In the genomic region with DNA sequence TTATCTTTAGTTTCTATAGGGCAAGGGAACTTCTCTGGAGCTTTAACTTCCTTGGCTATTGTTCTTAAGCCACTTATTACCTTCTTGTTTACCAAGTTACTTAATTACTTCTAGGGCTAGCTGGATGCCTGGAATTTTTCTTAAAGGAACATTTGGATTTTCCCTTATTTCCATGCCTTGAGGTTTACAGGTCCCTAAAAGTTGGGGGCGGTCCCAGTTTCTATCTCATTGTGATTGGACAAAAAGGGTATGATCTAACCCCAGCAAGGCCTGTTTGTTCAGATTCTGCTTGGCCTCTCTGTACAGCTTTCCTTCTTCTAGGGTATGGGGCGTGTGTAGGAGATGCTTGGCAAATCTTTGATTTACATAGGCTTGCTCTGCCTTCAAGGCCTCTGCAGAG, we compare ENCODE assay signal across 25 cellular contexts. TPM values are rescaled to one million over a fixed set of nuclear protein-coding genes. Genes with fewer than 3 reads are reported as not detected.
DNase-seq lines count a peak whose midpoint lies in the region; ATAC-seq, FAIRE-seq and TF ChIP-seq lines count a peak whose summit lies in the region.
"Had no signal": no experiment of that assay in that cellular context is flagged by ENCODE, and none has a peak within 500 bp of the region (broad histone marks: within the 10 kb centered on the region; RNA-seq: fewer than 3 reads in every experiment).

No MANE protein-coding gene starts in this region.

- H3K18ac ChIP-seq in H9 (ENCODE audit: insufficient read length, low read depth, low read length): no peak overlapping the region

- no peak overlapping the region for H3K9ac ChIP-seq in H9 (ENCODE audit: extremely low read depth, insufficient read length, low read length)
- no peak overlapping the region for H3K9ac ChIP-seq in endothelial cell of umbilical vein (replicated peaks; ENCODE audit: extremely low read depth, insufficient read depth, low read length)

- POLR2A ChIA-PET in endothelial cell of umbilical vein (lab: Charles Lee): no interaction called here

- H4K91ac ChIP-seq in H9 (ENCODE audit: insufficient read length, low read depth, low read length): no peak overlapping the region

- H3K9me3 ChIP-seq in H9 (ENCODE audit: control insufficient read depth, low read depth, low read length) (no peaks in the 10 kb centered on the region), endothelial cell of umbilical vein (replicated peaks; ENCODE audit: control insufficient read depth, insufficient read depth, low read length) (no peaks in the 10 kb centered on the region)
- H3K9me3 ChIP-seq: adrenal gland, body of pancreas, HAP-1, ovary had no signal

- no peak overlapping the region for H3K23ac ChIP-seq in H9 (ENCODE audit: insufficient read length, low read depth, low read length)

- H3K56ac ChIP-seq in H9 (ENCODE audit: insufficient read length, low read depth, low read length): no peak overlapping the region

- H3K4me3 ChIP-seq in endothelial cell of umbilical vein (replicated peaks in 1 of 3; ENCODE audit: insufficient read depth in 1 of 3, low read depth in 1 of 3, low read length in 3 of 3): no peak overlapping the region
- H3K4me3 ChIP-seq: adrenal gland, body of pancreas, HAP-1, ovary had no signal

- peak overlapping the region in 2 of 3 experiments; percentile 6 to 15; a peak in 1 of 7 replicates for H3K27ac Mint-ChIP-seq in H9
- peak overlapping the region; percentile 24 for H3K27ac Mint-ChIP-seq in memory B cell
- H3K27ac Mint-ChIP-seq in type B pancreatic cell: peak overlapping the region; percentile 21
- H3K27ac Mint-ChIP-seq: activated T-helper 17 cell treated with anti-CD3 and anti-CD28 coated beads, Interleukin-2, amount 50 U/mL, for 72 hours; CD4-positive, alpha-beta memory T cell; stimulated activated effector memory CD8-positive, alpha-beta T cell treated with anti-CD3 and anti-CD28 coated beads, Interleukin-12 subunit alpha, Interleukin-12 subunit beta, amount 100 ng/mL, for 72 hours had no signal

- H3K4me1 Mint-ChIP-seq in H9 (peaks cover 18 to 29% of the 10 kb centered on the region in 2 experiments), memory B cell (peaks cover 26% of the 10 kb centered on the region), type B pancreatic cell (ENCODE audit: unreplicated experiment) (peaks cover 12% of the 10 kb centered on the region)
- H3K4me1 Mint-ChIP-seq: activated T-helper 17 cell treated with anti-CD3 and anti-CD28 coated beads, Interleukin-2, amount 50 U/mL, for 72 hours had no signal

- H3K36me3 ChIP-seq in endothelial cell of umbilical vein (ENCODE audit: control insufficient read depth in 2 of 2, extremely low read depth in 1 of 2, insufficient read depth in 2 of 2, low read length in 2 of 2): peaks cover 0 to 2% of the 10 kb centered on the region in 2 experiments
- H3K36me3 ChIP-seq: ovary had no signal

- TF ChIP-seq CTCF in H9 (conservative IDR thresholded peaks at IDR 0.05): no peak
- TF ChIP-seq CTCF in endothelial cell of umbilical vein (IDR thresholded peaks at IDR 0.05; ENCODE audit: extremely low read depth in 1 of 2, insufficient read depth in 1 of 2, low read depth in 1 of 2, low read length in 2 of 2): no peak
- TF ChIP-seq CTCF in type B pancreatic cell (conservative IDR thresholded peaks at IDR 0.05): no peak

- no peak overlapping the region for H2BK20ac ChIP-seq in H9 (ENCODE audit: low read depth, low read length, poor library complexity, severe bottlenecking)

- H2AK5ac ChIP-seq in H9 (ENCODE audit: insufficient read length, low read length): no peak overlapping the region

- 0 out of 2 replicates have a peak, but pooled peaks cover under 1% of the 10 kb centered on the region for H3K27me3 Mint-ChIP-seq in H9 (ENCODE audit: low read depth)
- no peaks in the 10 kb centered on the region for H3K27me3 Mint-ChIP-seq in memory B cell
- no peaks in the 10 kb centered on the region for H3K27me3 Mint-ChIP-seq in type B pancreatic cell
- H3K27me3 Mint-ChIP-seq: activated naive CD4-positive, alpha-beta T cell treated with anti-CD3 and anti-CD28 coated beads, Interleukin-2, amount 10 ng/mL, durations not matched to agents 7 days and 5 days; activated T-helper 17 cell treated with anti-CD3 and anti-CD28 coated beads, Interleukin-2, amount 50 U/mL, for 72 hours; CD4-positive, alpha-beta memory T cell had no signal

- H4K5ac ChIP-seq in H9 (ENCODE audit: insufficient read length, low read depth, low read length): no peak overlapping the region

- H2BK120ac ChIP-seq in H9 (ENCODE audit: low read depth, low read length, poor library complexity, severe bottlenecking): no peak overlapping the region

- CTCF ChIA-PET in endothelial cell of umbilical vein (lab: Charles Lee): interaction anchor here (0.8 to 3.8 kb wide), 13 partner anchors 9 to 239 kb away, joined by 3 to 44 read pairs (median 5); partner anchors contain the start of genes HTD2, PXK and RPP14

- ATAC-seq in memory B cell (ENCODE audit: low read depth): no peak
- ATAC-seq in HG03439 (IDR thresholded peaks at IDR 0.05; ENCODE audit: unreplicated experiment): no peak
- no peak for ATAC-seq in GM21786 (IDR thresholded peaks at IDR 0.05; ENCODE audit: unreplicated experiment)
- ATAC-seq: activated T-helper 17 cell treated with anti-CD3 and anti-CD28 coated beads, Interleukin-2, amount 50 U/mL, for 72 hours; body of pancreas; stimulated activated effector memory CD8-positive, alpha-beta T cell treated with anti-CD3 and anti-CD28 coated beads, Interleukin-12 subunit alpha, Interleukin-12 subunit beta, amount 100 ng/mL, for 72 hours had no signal

- dilution Hi-C loops in endothelial cell of umbilical vein (cut with MboI; ENCODE audit: extremely low pct_ligation_motif_present, low sequenced_read_pairs): no loop called here

- H2BK12ac ChIP-seq in H9 (ENCODE audit: insufficient read length, low read depth, low read length): no peak overlapping the region

- H3K14ac ChIP-seq in H9 (ENCODE audit: insufficient read depth, low read length): no peak overlapping the region

- no TSS peak for BruUV-seq in endothelial cell of umbilical vein (replicated peaks; lab: Mats Ljungman, UMichigan)

- no peak overlapping the region for H3K27ac ChIP-seq in H9 (ENCODE audit: insufficient read length, low read depth, low read length)
- H3K27ac ChIP-seq in endothelial cell of umbilical vein (ENCODE audit: insufficient read depth, low read depth, low read length): no peak overlapping the region
- H3K27ac ChIP-seq: adrenal gland, body of pancreas, epithelial cell of prostate, ovary, RWPE1, VCaP had no signal

- no peak overlapping the region for H2BK15ac ChIP-seq in H9 (ENCODE audit: low read depth, low read length)

- no peak for DNase-seq in H9
- peak; percentile 26 for DNase-seq in endothelial cell of umbilical vein (ENCODE audit: low read depth, low spot score)
- DNase-seq in memory B cell (ENCODE audit: low spot score in 2 of 2): no peak
- DNase-seq in type B pancreatic cell (ENCODE audit: extremely low spot score, unreplicated experiment): no peak
- DNase-seq in NCI-H2227 (lab: John Stamatoyannopoulos, UW; ENCODE audit: unreplicated experiment): no peak
- DNase-seq: activated CD4-positive, alpha-beta T cell treated with anti-CD3 and anti-CD28 coated beads for 4 hours; activated naive CD4-positive, alpha-beta T cell treated with anti-CD3 and anti-CD28 coated beads, Interleukin-2, amount 10 ng/mL, durations not matched to agents 7 days and 5 days; adrenal gland; AML-193; body of pancreas; CD4-positive, alpha-beta memory T cell; NCI-H1092; NCI-H1694; NCI-H510A; ovary; T1000 had no signal

- no peak for TF ChIP-seq POLR2A in endothelial cell of umbilical vein (IDR thresholded peaks at IDR 0.05; ENCODE audit: low read depth, low read length)

- H3K4me3 Mint-ChIP-seq in H9 (no peak overlapping the region), memory B cell (no peak overlapping the region), type B pancreatic cell (no peak overlapping the region)
- H3K4me3 Mint-ChIP-seq: activated naive CD4-positive, alpha-beta T cell treated with anti-CD3 and anti-CD28 coated beads, Interleukin-2, amount 10 ng/mL, durations not matched to agents 7 days and 5 days; activated T-helper 17 cell treated with anti-CD3 and anti-CD28 coated beads, Interleukin-2, amount 50 U/mL, for 72 hours; CD4-positive, alpha-beta memory T cell; nephron; stimulated activated effector memory CD8-positive, alpha-beta T cell treated with anti-CD3 and anti-CD28 coated beads, Interleukin-12 subunit alpha, Interleukin-12 subunit beta, amount 100 ng/mL, for 72 hours had no signal

- no peak overlapping the region for H2AFZ ChIP-seq in H9 (ENCODE audit: low read length)
- H2AFZ ChIP-seq in endothelial cell of umbilical vein (ENCODE audit: low read depth, low read length): no peak overlapping the region

- no peaks in the 10 kb centered on the region for H3K9me3 Mint-ChIP-seq in H9
- no peaks in the 10 kb centered on the region for H3K9me3 Mint-ChIP-seq in memory B cell
- no peaks in the 10 kb centered on the region for H3K9me3 Mint-ChIP-seq in type B pancreatic cell
- H3K9me3 Mint-ChIP-seq: activated naive CD4-positive, alpha-beta T cell treated with anti-CD3 and anti-CD28 coated beads, Interleukin-2, amount 10 ng/mL, durations not matched to agents 7 days and 5 days; activated T-helper 17 cell treated with anti-CD3 and anti-CD28 coated beads, Interleukin-2, amount 50 U/mL, for 72 hours; nephron; stimulated activated effector memory CD8-positive, alpha-beta T cell treated with anti-CD3 and anti-CD28 coated beads, Interleukin-12 subunit alpha, Interleukin-12 subunit beta, amount 100 ng/mL, for 72 hours had no signal

- no peaks in the 10 kb centered on the region for H3K9me1 ChIP-seq in endothelial cell of umbilical vein (replicated peaks; ENCODE audit: control insufficient read depth, extremely low read depth, insufficient read depth, low read length)

- no peak overlapping the region for H4K8ac ChIP-seq in H9 (replicated peaks; ENCODE audit: insufficient read length, low read depth, low read length)

- H3K4me2 ChIP-seq in H9 (ENCODE audit: insufficient read depth, insufficient read length, low read length): no peak overlapping the region
- no peak overlapping the region for H3K4me2 ChIP-seq in endothelial cell of umbilical vein (ENCODE audit: insufficient read depth, low read length)

- H2BK5ac ChIP-seq in H9 (ENCODE audit: insufficient read length, low read length): no peak overlapping the region

- H3K27me3 ChIP-seq in H9 (ENCODE audit: insufficient read depth, low read length): no peaks in the 10 kb centered on the region
- H3K27me3 ChIP-seq in endothelial cell of umbilical vein (ENCODE audit: control insufficient read depth in 2 of 2, insufficient read depth in 2 of 2, low read length in 2 of 2): no peaks in the 10 kb centered on the region
- H3K27me3 ChIP-seq: adrenal gland, body of pancreas, ovary had no signal

- H3K23me2 ChIP-seq in H9 (ENCODE audit: insufficient read length, low read depth, low read length, poor library complexity, severe bottlenecking): no peaks in the 10 kb centered on the region

- intact Hi-C loops in endothelial cell of umbilical vein (cut with micrococcal nuclease): no loop called here

- no peaks in the 10 kb centered on the region for H3K79me1 ChIP-seq in H9 (ENCODE audit: insufficient read depth, low read depth, low read length, poor library complexity, severe bottlenecking)

- H3T11ph ChIP-seq in H9 (ENCODE audit: low read length): no peak overlapping the region

- H3K4me1 ChIP-seq in H9 (ENCODE audit: insufficient read depth, low read length): no peaks in the 10 kb centered on the region
- H3K4me1 ChIP-seq in endothelial cell of umbilical vein (ENCODE audit: control insufficient read depth, extremely low read depth, insufficient read depth, low read length): no peaks in the 10 kb centered on the region
- H3K4me1 ChIP-seq: body of pancreas, HAP-1 had no signal

- H3K79me2 ChIP-seq in H9 (ENCODE audit: insufficient read depth, low read length): no peaks in the 10 kb centered on the region
- H3K79me2 ChIP-seq in endothelial cell of umbilical vein (ENCODE audit: control insufficient read depth, insufficient read depth, low read length): no peaks in the 10 kb centered on the region

- H3K36me3 Mint-ChIP-seq in H9 (ENCODE audit: insufficient read depth in 1 of 3, low read depth in 3 of 3): no peaks in the 10 kb centered on the region
- H3K36me3 Mint-ChIP-seq in memory B cell: peaks cover 4% of the 10 kb centered on the region
- H3K36me3 Mint-ChIP-seq in type B pancreatic cell: peaks cover 7% of the 10 kb centered on the region

- H4K20me1 ChIP-seq in H9 (ENCODE audit: control insufficient read depth, insufficient read depth, insufficient read length) (no peaks in the 10 kb centered on the region), endothelial cell of umbilical vein (replicated peaks; ENCODE audit: control insufficient read depth, extremely low read depth, insufficient read depth, low read length) (no peaks in the 10 kb centered on the region)

- WGBS in H9 (ENCODE audit: extremely low coverage, insufficient read length, low lambda C conversion rate): no CpG with 5 or more reads among the region's 2 CpGs

- no peak overlapping the region for H3K4ac ChIP-seq in H9 (ENCODE audit: low read depth, low read length)

- FAIRE-seq in endothelial cell of umbilical vein (lab: Jason Lieb, UNC): peak; percentile 48

RNA-seq across cellular contexts. Expression of gene PDHB, which starts 17.4 kb away (rescaled TPM):
- 131 and 132 TPM in 2 replicates for total RNA-seq in H9 (2021)
- total RNA-seq in endothelial cell of umbilical vein: 59.3 and 60.8 TPM in 2 replicates
- 40.7 and 50.8 TPM in 2 replicates for polyA plus RNA-seq in endothelial cell of umbilical vein
- 60.8 and 65.1 TPM in 2 replicates for polyA plus RNA-seq in endothelial cell of umbilical vein (2011; cell fraction: cytosol; rRNA removed)
- polyA plus RNA-seq in endothelial cell of umbilical vein (2011; cell fraction: nucleus; rRNA removed): 49.4 and 59.8 TPM in 2 replicates
- polyA plus RNA-seq in endothelial cell of umbilical vein (2012): 60.3 and 67.7 TPM in 2 replicates
- 40.8 and 47.0 TPM in 2 replicates for polyA minus RNA-seq in endothelial cell of umbilical vein
- 36.2 TPM for polyA minus RNA-seq in endothelial cell of umbilical vein (2011; cell fraction: cytosol; rRNA and poly(A)+ RNA removed)
- 28.3 and 34.8 TPM in 2 replicates for polyA minus RNA-seq in endothelial cell of umbilical vein (2011; cell fraction: nucleus; rRNA and poly(A)+ RNA removed)
- 72.1 and 76.9 TPM in 2 replicates for total RNA-seq in type B pancreatic cell (ENCODE audit: low replicate concordance)
